Comparison of ENCODE assay signal across 8 cellular contexts in genomic region chr7:23473848-23474097, GRCh38. TPM values are rescaled to one million over a fixed set of nuclear protein-coding genes. Genes with fewer than 3 reads are reported as not detected.
DNase-seq lines count a peak whose midpoint lies in the region; ATAC-seq and TF ChIP-seq lines count a peak whose summit lies in the region.

No MANE protein-coding gene starts in this region.

- H3K4me1 ChIP-seq in sigmoid colon (peaks cover 0 to 42% (median 41%) of the 10 kb centered on the region in 4 donors), adrenal gland (replicated peaks in 1 of 2) (peaks cover 11 to 29% of the 10 kb centered on the region in 2 donors)

- intact Hi-C loops in activated CD4-positive, alpha-beta T cell treated with anti-CD3 and anti-CD28 coated beads for 36 hours (cut with DNase I, micrococcal nuclease), result loop anchor here (1.0 to 10.0 kb wide), 10 partner anchors 59 to 1099 kb away; partner anchors contain the start of genes HYCC1 (in 1 of the 2), MALSU1 (in 1 of the 2), NPY (in 1 of the 2) and NUP42 (in 1 of the 2)
- intact Hi-C loops in sigmoid colon (cut with DNase I), result loop anchor here (5.0 to 10.0 kb wide), 4 partner anchors 61 to 1101 kb away; partner anchors contain the start of genes NUP42, PALS2 and TRA2A
- intact Hi-C loops in adrenal gland (cut with DNase I), result loop anchor here in 1 of 2 donors (5.0 kb wide), 1 partner anchor 201 kb away; no protein-coding TSS in a partner anchor

- TF ChIP-seq EP300 in sigmoid colon (IDR thresholded peaks at IDR 0.05), result no peak

- WGBS in sigmoid colon, 2 donors, result 1% methylated on average over 24 of the region's 24 CpGs
- WGBS in adrenal gland, 4 donors, result 0 to 4% (median 2%) methylated on average over 1 to 24 of the region's 24 CpGs

- H3K27me3 ChIP-seq in sigmoid colon (peaks cover 78 to 100% (median 99%) of the 10 kb centered on the region in 3 donors), adrenal gland (peaks cover 99% of the 10 kb centered on the region)

- H3K4me3 ChIP-seq in LNCaP clone FGC (ENCODE audit: low read depth, low read length) (peak overlapping the region; percentile 44), coronary artery (peak overlapping the region; percentile 64), sigmoid colon (peak overlapping the region in 3 of 4 donors; percentile 6 to 21 (median 20)), adrenal gland (peak overlapping the region in 1 of 4 donors; percentile 31)

- H3K4me1 Mint-ChIP-seq in activated CD4-positive, alpha-beta T cell treated with anti-CD3 and anti-CD28 coated beads for 36 hours, result peaks cover 27% of the 10 kb centered on the region

- no peaks in the 10 kb centered on the region for H3K9me3 ChIP-seq in sigmoid colon
- H3K9me3 ChIP-seq in adrenal gland (replicated peaks in 1 of 3), result no peaks in the 10 kb centered on the region

- ATAC-seq in activated CD4-positive, alpha-beta T cell treated with anti-CD3 and anti-CD28 coated beads for 36 hours, result no peak

- TF ChIP-seq POLR2A in sigmoid colon (IDR thresholded peaks at IDR 0.05) (no peak), adrenal gland (IDR thresholded peaks at IDR 0.05) (no peak)

- CTCF ChIA-PET in activated CD4-positive, alpha-beta T cell treated with anti-CD3 and anti-CD28 coated beads for 36 hours (lab: Charles Lee), result interaction anchor here (0.9 kb wide), 1 partner anchor 195 kb away, joined by 3 read pairs; no protein-coding TSS in a partner anchor

- H3K4me3 Mint-ChIP-seq in activated CD4-positive, alpha-beta T cell treated with anti-CD3 and anti-CD28 coated beads for 36 hours, result peak overlapping the region; percentile 63

- POLR2A ChIA-PET in activated CD4-positive, alpha-beta T cell treated with anti-CD3 and anti-CD28 coated beads for 36 hours (lab: Charles Lee), result no interaction called here

- no peak overlapping the region for H3K27ac Mint-ChIP-seq in activated CD4-positive, alpha-beta T cell treated with anti-CD3 and anti-CD28 coated beads for 36 hours

- H3K27me3 Mint-ChIP-seq in activated CD4-positive, alpha-beta T cell treated with anti-CD3 and anti-CD28 coated beads for 36 hours, result peaks cover 56% of the 10 kb centered on the region

- no peak for TF ChIP-seq CTCF in LNCaP clone FGC (IDR thresholded peaks at IDR 0.05; ENCODE audit: control insufficient read depth, extremely low read depth, insufficient read depth)
- TF ChIP-seq CTCF in coronary artery (IDR thresholded peaks at IDR 0.05), result no peak
- TF ChIP-seq CTCF in sigmoid colon (IDR thresholded peaks at IDR 0.05), result no peak
- no peak for TF ChIP-seq CTCF in adrenal gland (IDR thresholded peaks at IDR 0.05)

- DNase-seq in activated CD4-positive, alpha-beta T cell treated with anti-CD3 and anti-CD28 coated beads for 36 hours, result no peak
- no peak for DNase-seq in activated CD4-positive, alpha-beta T cell treated with anti-CD3 and anti-CD28 coated beads, Interleukin-2, amount 50 U/mL, for 4 hours
- DNase-seq in LNCaP clone FGC (ENCODE audit: low read depth), result no peak
- DNase-seq in coronary artery (ENCODE audit: low spot score), result no peak
- DNase-seq in sigmoid colon, result no peak
- no peak for DNase-seq in adrenal gland
- no peak for DNase-seq in stimulated activated CD4-positive, alpha-beta T cell treated with anti-CD3 and anti-CD28 coated beads, Interleukin-12 subunit alpha, Interleukin-12 subunit beta, amount 100 ng/mL, for 4 hours
- no peak for DNase-seq in activated naive CD4-positive, alpha-beta T cell (lab: John Stamatoyannopoulos, UW)

- H3K9me3 Mint-ChIP-seq in activated CD4-positive, alpha-beta T cell treated with anti-CD3 and anti-CD28 coated beads for 36 hours (ENCODE audit: low read depth), result no peaks in the 10 kb centered on the region

- H3K36me3 ChIP-seq in sigmoid colon, result no peaks in the 10 kb centered on the region
- no peaks in the 10 kb centered on the region for H3K36me3 ChIP-seq in adrenal gland (replicated peaks in 1 of 2)

- H3K36me3 Mint-ChIP-seq in activated CD4-positive, alpha-beta T cell treated with anti-CD3 and anti-CD28 coated beads for 36 hours (ENCODE audit: low read depth), result peaks cover 2% of the 10 kb centered on the region

- H3K27ac ChIP-seq in coronary artery, result no peak overlapping the region
- no peak overlapping the region for H3K27ac ChIP-seq in sigmoid colon
- no peak overlapping the region for H3K27ac ChIP-seq in adrenal gland

RNA-seq across cellular contexts. Expression of gene IGF2BP3, which starts 3.5 kb away (rescaled TPM):
- total RNA-seq in activated CD4-positive, alpha-beta T cell treated with anti-CD3 and anti-CD28 coated beads for 36 hours, result 1 to 10 TPM in 1 of 2 experiments, under 1 TPM in 1; 0.64 to 1.1 TPM
- 1 to 10 TPM in 3 of 4 donors, under 1 TPM in 1; under 0.01 to 1.9 (median 1.4) TPM for total RNA-seq in sigmoid colon
- polyA plus RNA-seq in sigmoid colon, result 1 to 10 TPM in 1 of 3 donors, not detected in 2; 1.2 TPM
- 1 to 10 TPM in 2 of 8 donors, under 1 TPM in 4, not detected in 2; 0.14 to 6.0 (median 0.72) TPM for total RNA-seq in adrenal gland
- polyA plus RNA-seq in adrenal gland, result under 1 TPM in 2 of 3 donors, not detected in 1; 0.03 to 0.09 TPM

RNA-seq across cellular contexts. Expression of gene TRA2A, which starts 58.0 kb away (rescaled TPM):
- 100 to 1,000 TPM in 1 of 2 experiments, 10 to 100 TPM in 1; 86.8 to 143 TPM for total RNA-seq in activated CD4-positive, alpha-beta T cell treated with anti-CD3 and anti-CD28 coated beads for 36 hours
- total RNA-seq in sigmoid colon (10 to 100 TPM; 37.0 to 84.5 (median 42.2) TPM), adrenal gland (10 to 100 TPM; 13.2 to 69.1 (median 60.2) TPM)
- polyA plus RNA-seq in sigmoid colon (10 to 100 TPM; 34.2 to 57.7 (median 46.9) TPM), adrenal gland (100 to 1,000 TPM; 128 to 190 (median 134) TPM)
